Comparison of ENCODE assay signal across 13 cellular contexts in the genomic region with DNA sequence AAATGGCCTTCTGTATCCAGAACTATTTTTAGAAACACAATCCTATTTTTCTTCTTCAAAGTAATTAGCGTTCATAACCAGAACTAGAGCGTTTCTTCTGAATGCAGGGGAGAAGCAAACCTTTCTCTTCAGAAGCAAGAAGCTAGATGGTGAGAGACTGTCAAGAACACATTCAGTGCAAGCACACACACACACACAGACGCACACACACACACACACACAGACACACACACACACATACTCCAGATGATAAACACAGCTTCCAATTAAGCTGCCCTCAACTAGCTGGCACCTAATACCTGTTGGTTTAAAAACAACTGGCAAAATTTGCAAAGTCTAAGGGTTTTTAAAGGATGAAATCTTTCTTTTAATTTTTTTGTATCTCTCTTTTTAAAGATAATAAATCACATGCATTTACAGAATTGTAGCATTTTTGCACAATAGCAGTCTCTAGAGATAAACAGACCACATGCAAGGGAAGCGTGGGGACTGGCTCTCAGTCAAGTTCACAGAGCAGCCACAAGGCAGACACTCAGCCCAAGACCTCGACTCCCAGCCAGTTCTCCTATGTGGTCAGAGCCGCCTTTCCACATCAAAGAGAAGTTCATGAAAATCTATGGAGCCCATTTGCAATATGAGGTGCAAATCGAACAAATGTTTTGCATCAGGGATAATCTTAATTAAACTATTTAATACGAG.
DNase-seq lines count a peak whose midpoint lies in the region; ATAC-seq and TF ChIP-seq lines count a peak whose summit lies in the region.
"Had no signal": no experiment of that assay in that cellular context is flagged by ENCODE, and none has a peak within 500 bp of the region (broad histone marks: within the 10 kb centered on the region; RNA-seq: fewer than 3 reads in every experiment).

No MANE protein-coding gene starts in this region.

- no peaks in the 10 kb centered on the region for H3K4me1 Mint-ChIP-seq in stimulated activated memory B cell treated with anti-CD40 and anti-IgM and Interleukin-4, amounts not matched to agents 10 μg/mL and 1 μg/mL and 100 μg/mL, for 72 hours
- peaks cover 11% of the 10 kb centered on the region for H3K4me1 Mint-ChIP-seq in activated naive CD8-positive, alpha-beta T cell treated with anti-CD3 and anti-CD28 coated beads, Interleukin-2, amount 50 U/mL, for 24 hours
- H3K4me1 Mint-ChIP-seq: CD4-positive, CD25-positive, alpha-beta regulatory T cell; central memory CD8-positive, alpha-beta T cell had no signal

- H3K27ac ChIP-seq in heart left ventricle (no peak overlapping the region), gastrocnemius medialis (no peak overlapping the region)

- no peak overlapping the region for H3K27ac Mint-ChIP-seq in stimulated activated memory B cell treated with anti-CD40 and anti-IgM and Interleukin-4, amounts not matched to agents 10 μg/mL and 1 μg/mL and 100 μg/mL, for 72 hours
- H3K27ac Mint-ChIP-seq in activated naive CD8-positive, alpha-beta T cell treated with anti-CD3 and anti-CD28 coated beads, Interleukin-2, amount 50 U/mL, for 24 hours = no peak overlapping the region
- H3K27ac Mint-ChIP-seq: CD4-positive, CD25-positive, alpha-beta regulatory T cell had no signal

- H3K27me3 ChIP-seq in heart left ventricle (no peaks in the 10 kb centered on the region), gastrocnemius medialis (no peaks in the 10 kb centered on the region)

- no peak overlapping the region for H3K4me3 Mint-ChIP-seq in stimulated activated memory B cell treated with anti-CD40 and anti-IgM and Interleukin-4, amounts not matched to agents 10 μg/mL and 1 μg/mL and 100 μg/mL, for 72 hours
- H3K4me3 Mint-ChIP-seq in activated naive CD8-positive, alpha-beta T cell treated with anti-CD3 and anti-CD28 coated beads, Interleukin-2, amount 50 U/mL, for 24 hours = no peak overlapping the region
- H3K4me3 Mint-ChIP-seq: CD4-positive, CD25-positive, alpha-beta regulatory T cell; central memory CD8-positive, alpha-beta T cell had no signal

- H3K4me1 ChIP-seq in heart left ventricle (peaks cover 0 to 10% (median 0%) of the 10 kb centered on the region in 12 donors), gastrocnemius medialis (no peaks in the 10 kb centered on the region)

- intact Hi-C loops in heart left ventricle (cut with DNase I) = no loop called here
- intact Hi-C loops in gastrocnemius medialis (cut with DNase I; ENCODE audit: low total_unique reads) = no loop called here

- H3K9me3 ChIP-seq in heart left ventricle (no peaks in the 10 kb centered on the region), gastrocnemius medialis (no peaks in the 10 kb centered on the region)

- no peak for TF ChIP-seq CTCF in heart left ventricle (IDR thresholded peaks at IDR 0.05)
- no peak for TF ChIP-seq CTCF in gastrocnemius medialis (IDR thresholded peaks at IDR 0.05 in 4 of 5, conservative IDR thresholded peaks at IDR 0.05 in 1 of 5)

- no peaks in the 10 kb centered on the region for H3K27me3 Mint-ChIP-seq in stimulated activated memory B cell treated with anti-CD40 and anti-IgM and Interleukin-4, amounts not matched to agents 10 μg/mL and 1 μg/mL and 100 μg/mL, for 72 hours
- H3K27me3 Mint-ChIP-seq in activated naive CD8-positive, alpha-beta T cell treated with anti-CD3 and anti-CD28 coated beads, Interleukin-2, amount 50 U/mL, for 24 hours = no peaks in the 10 kb centered on the region
- H3K27me3 Mint-ChIP-seq: CD4-positive, CD25-positive, alpha-beta regulatory T cell; central memory CD8-positive, alpha-beta T cell had no signal

- no peak overlapping the region for H3K4me3 ChIP-seq in heart left ventricle
- H3K4me3 ChIP-seq in gastrocnemius medialis = no peak overlapping the region

- H3K36me3 ChIP-seq in heart left ventricle = no peaks in the 10 kb centered on the region
- H3K36me3 ChIP-seq in gastrocnemius medialis = no peaks in the 10 kb centered on the region

- WGBS in heart left ventricle, 4 donors = 61 to 66% (median 64%) methylated on average over 8 of the region's 8 CpGs

- ATAC-seq in heart left ventricle (peak in 3 of 4 donors; percentile 52 to 65 (median 52)), gastrocnemius medialis (peak; percentile 39 to 57), HG03520 (IDR thresholded peaks at IDR 0.05; ENCODE audit: unreplicated experiment) (no peak), HG02623 (IDR thresholded peaks at IDR 0.05; ENCODE audit: unreplicated experiment) (no peak)
- ATAC-seq in stimulated activated memory B cell treated with anti-CD40 and anti-IgM and Interleukin-4, amounts not matched to agents 10 μg/mL and 1 μg/mL and 100 μg/mL, for 72 hours = no peak
- no peak for ATAC-seq in activated naive CD8-positive, alpha-beta T cell treated with anti-CD3 and anti-CD28 coated beads, Interleukin-2, amount 50 U/mL, for 24 hours
- ATAC-seq: stimulated activated naive CD8-positive, alpha-beta T cell treated with anti-CD3 and anti-CD28 coated beads, Interleukin-15, Interleukin-2, amounts not matched to agents 100 U/mL and 50 U/mL, for 24 hours had no signal

- H3K36me3 Mint-ChIP-seq in stimulated activated memory B cell treated with anti-CD40 and anti-IgM and Interleukin-4, amounts not matched to agents 10 μg/mL and 1 μg/mL and 100 μg/mL, for 72 hours = no peaks in the 10 kb centered on the region
- H3K36me3 Mint-ChIP-seq in activated naive CD8-positive, alpha-beta T cell treated with anti-CD3 and anti-CD28 coated beads, Interleukin-2, amount 50 U/mL, for 24 hours (ENCODE audit: low read depth) = no peaks in the 10 kb centered on the region

- H3K9me3 Mint-ChIP-seq in stimulated activated memory B cell treated with anti-CD40 and anti-IgM and Interleukin-4, amounts not matched to agents 10 μg/mL and 1 μg/mL and 100 μg/mL, for 72 hours = no peaks in the 10 kb centered on the region
- H3K9me3 Mint-ChIP-seq in activated naive CD8-positive, alpha-beta T cell treated with anti-CD3 and anti-CD28 coated beads, Interleukin-2, amount 50 U/mL, for 24 hours = no peaks in the 10 kb centered on the region
- H3K9me3 Mint-ChIP-seq: CD4-positive, CD25-positive, alpha-beta regulatory T cell; central memory CD8-positive, alpha-beta T cell had no signal

- TF ChIP-seq POLR2A in heart left ventricle (IDR thresholded peaks at IDR 0.05) (no peak), gastrocnemius medialis (IDR thresholded peaks at IDR 0.05) (no peak)

- DNase-seq in Daoy (ENCODE audit: low read depth) = peak; percentile 56
- DNase-seq in amniotic epithelial cell (ENCODE audit: low read depth) = peak; percentile 92
- DNase-seq in heart left ventricle = peak in 3 of 5 donors; percentile 28 to 59 (median 37)
- peak; percentile 36 to 41 for DNase-seq in gastrocnemius medialis
- no peak for DNase-seq in activated naive CD8-positive, alpha-beta T cell treated with anti-CD3 and anti-CD28 coated beads, Interleukin-2, amount 50 U/mL, for 24 hours
- DNase-seq: activated CD4-positive, CD25-positive, alpha-beta regulatory T cell treated with anti-CD3 and anti-CD28 coated beads, Interleukin-2, amount 50 U/mL, for 72 hours; CD4-positive, CD25-positive, alpha-beta regulatory T cell; stimulated activated CD4-positive, alpha-beta T cell treated with anti-CD3 and anti-CD28 coated beads, Interleukin-2, amount 100 ng/mL, for 48 hours; stimulated activated naive CD8-positive, alpha-beta T cell treated with anti-CD3 and anti-CD28 coated beads, Interleukin-15, Interleukin-2, amounts not matched to agents 100 U/mL and 50 U/mL, for 24 hours had no signal

- in situ Hi-C loops in gastrocnemius medialis (cut with MboI; ENCODE audit: low sequenced_read_pairs in 4 of 4) = no loop called here

Comparison
In these comparisons a context has a peak if more than half of its experiments do, and no peak if none do; other contexts are left out.
1. ATAC-seq: peak in heart left ventricle (3 of 4) and gastrocnemius medialis (2 of 2); none in stimulated activated memory B cell treated with anti-CD40 and anti-IgM and Interleukin-4, amounts not matched to agents 10 μg/mL and 1 μg/mL and 100 μg/mL, for 72 hours (single experiment), activated naive CD8-positive, alpha-beta T cell treated with anti-CD3 and anti-CD28 coated beads, Interleukin-2, amount 50 U/mL, for 24 hours (single experiment), HG03520 (single experiment) and HG02623 (single experiment).